ENCODE assay signal across 40 cellular contexts in genomic region chr6:30025197-30025596, GRCh38. TPM values are rescaled to one million over a fixed set of nuclear protein-coding genes. Genes with fewer than 3 reads are reported as not detected.
"Had no signal": no experiment of that assay in that cellular context is flagged by ENCODE, and none has a peak within 500 bp of the region (broad histone marks: within the 10 kb centered on the region; RNA-seq: fewer than 3 reads in every experiment).

No MANE protein-coding gene starts in this region.

- ATAC-seq: activated CD4-positive, CD25-positive, alpha-beta regulatory T cell treated with anti-CD3 and anti-CD28 coated beads, Interleukin-2, amount 50 U/mL, for 24 hours; activated CD8-positive, alpha-beta T cell treated with anti-CD3 and anti-CD28 coated beads for 36 hours; activated T-cell treated with anti-CD3 and anti-CD28 coated beads, Interleukin-2, amount 50 U/mL, for 4 hours; activated T-helper 17 cell treated with anti-CD3 and anti-CD28 coated beads, Interleukin-2, amount 50 U/mL, for 72 hours; effector memory CD8-positive, alpha-beta T cell; gastroesophageal sphincter; T-cell had no signal

- H3K4me3 ChIP-seq: esophagus squamous epithelium, gastroesophageal sphincter had no signal

- DNase-seq: activated B cell treated with CpG ODN at 0.5 μM for 24 hours; activated CD4-positive, alpha-beta T cell treated with anti-CD3 and anti-CD28 coated beads for 48 hours; activated CD4-positive, alpha-beta T cell treated with anti-CD3 and anti-CD28 coated beads, Interleukin-2, amount 50 U/mL, for 1 hour; activated CD4-positive, alpha-beta T cell treated with anti-CD3 and anti-CD28 coated beads, Interleukin-2, amount 50 U/mL, for 48 hours; activated CD8-positive, alpha-beta memory T cell treated with anti-CD3 and anti-CD28 coated beads for 24 hours; activated CD8-positive, alpha-beta T cell treated with anti-CD3 and anti-CD28 coated beads for 36 hours; activated effector memory CD4-positive, alpha-beta T cell treated with Interleukin-2 at 50 U/mL for 16 hours; activated gamma-delta T cell treated with Interleukin-2 at 50 U/mL for 16 hours; activated naive CD4-positive, alpha-beta T cell treated with anti-CD3 and anti-CD28 coated beads, Interleukin-2, amount 50 U/mL, for 16 hours; activated naive CD4-positive, alpha-beta T cell treated with Interleukin-2 at 50 U/mL for 16 hours; activated T-cell treated with anti-CD3 and anti-CD28 coated beads, Interleukin-2, amount 50 U/mL, for 4 hours; amniotic stem cell; anterior cingulate cortex; brain microvascular endothelial cell; cortex of kidney; dermis blood vessel endothelial cell; effector CD4-positive, alpha-beta T cell; effector memory CD8-positive, alpha-beta T cell; esophagus squamous epithelium; foreskin melanocyte; T-cell; T-helper 9 cell; WERI-Rb-1 had no signal

- H3K4me3 Mint-ChIP-seq: activated B cell treated with CpG ODN at 0.5 μM for 24 hours; activated CD8-positive, alpha-beta T cell treated with anti-CD3 and anti-CD28 coated beads for 36 hours; activated naive CD8-positive, alpha-beta T cell; activated T-cell treated with anti-CD3 and anti-CD28 coated beads, Interleukin-2, amount 50 U/mL, for 4 hours; activated T-helper 17 cell treated with anti-CD3 and anti-CD28 coated beads, Interleukin-2, amount 50 U/mL, for 72 hours; central memory CD8-positive, alpha-beta T cell; effector memory CD8-positive, alpha-beta T cell; T-cell; T-helper 1 cell treated with Interleukin-12 subunit alpha and Interleukin-12 subunit beta and Interleukin-4 antibody, amounts not matched to agents 30 μg/mL and 1 μg/mL, for 36 hours had no signal

- H3K27ac Mint-ChIP-seq: activated B cell treated with CpG ODN at 0.5 μM for 24 hours; activated CD8-positive, alpha-beta T cell treated with anti-CD3 and anti-CD28 coated beads for 36 hours; activated naive CD8-positive, alpha-beta T cell; activated T-helper 17 cell treated with anti-CD3 and anti-CD28 coated beads, Interleukin-2, amount 50 U/mL, for 72 hours; effector memory CD8-positive, alpha-beta T cell; T-cell; T-helper 1 cell treated with Interleukin-12 subunit alpha and Interleukin-12 subunit beta and Interleukin-4 antibody, amounts not matched to agents 30 μg/mL and 1 μg/mL, for 36 hours had no signal

- H3K36me3 ChIP-seq: brain microvascular endothelial cell, WERI-Rb-1 had no signal

- H3K27ac ChIP-seq: brain microvascular endothelial cell, epithelial cell of prostate, esophagus squamous epithelium, gastroesophageal sphincter, WERI-Rb-1 had no signal

- H3K4me1 Mint-ChIP-seq: activated T-helper 17 cell treated with anti-CD3 and anti-CD28 coated beads, Interleukin-2, amount 50 U/mL, for 72 hours; central memory CD8-positive, alpha-beta T cell had no signal

- H3K9me3 ChIP-seq: esophagus squamous epithelium, gastroesophageal sphincter had no signal

- FAIRE-seq: astrocyte, bronchial epithelial cell, colon, endometrium, endothelial cell of umbilical vein had no signal

- H3K4me1 ChIP-seq: esophagus squamous epithelium, gastroesophageal sphincter had no signal

- H3K9me3 Mint-ChIP-seq: activated B cell treated with CpG ODN at 0.5 μM for 24 hours; activated CD8-positive, alpha-beta T cell treated with anti-CD3 and anti-CD28 coated beads for 36 hours; activated T-cell treated with anti-CD3 and anti-CD28 coated beads, Interleukin-2, amount 50 U/mL, for 4 hours; activated T-helper 17 cell treated with anti-CD3 and anti-CD28 coated beads, Interleukin-2, amount 50 U/mL, for 72 hours; central memory CD8-positive, alpha-beta T cell; effector memory CD8-positive, alpha-beta T cell; T-cell; T-helper 1 cell treated with Interleukin-12 subunit alpha and Interleukin-12 subunit beta and Interleukin-4 antibody, amounts not matched to agents 30 μg/mL and 1 μg/mL, for 36 hours had no signal

- H3K27me3 Mint-ChIP-seq: activated B cell treated with CpG ODN at 0.5 μM for 24 hours; activated CD8-positive, alpha-beta T cell treated with anti-CD3 and anti-CD28 coated beads for 36 hours; activated naive CD8-positive, alpha-beta T cell; activated T-helper 17 cell treated with anti-CD3 and anti-CD28 coated beads, Interleukin-2, amount 50 U/mL, for 72 hours; central memory CD8-positive, alpha-beta T cell; effector memory CD8-positive, alpha-beta T cell; T-cell had no signal

- H3K27me3 ChIP-seq: brain microvascular endothelial cell, esophagus squamous epithelium, gastroesophageal sphincter had no signal

RNA-seq across cellular contexts. Expression of gene RNF39, which starts 50.4 kb away (rescaled TPM):
- total RNA-seq: activated B cell treated with CpG ODN at 0.5 μM for 24 hours; activated CD8-positive, alpha-beta T cell treated with anti-CD3 and anti-CD28 coated beads for 36 hours; activated T-cell treated with anti-CD3 and anti-CD28 coated beads, Interleukin-2, amount 50 U/mL, for 4 hours; activated T-helper 17 cell treated with anti-CD3 and anti-CD28 coated beads, Interleukin-2, amount 50 U/mL, for 72 hours; astrocyte; cardiac septum; dermis blood vessel endothelial cell; endothelial cell of umbilical vein; fibroblast of lung; fibroblast of villous mesenchyme; glomerular endothelial cell; T-cell; T-helper 2 cell treated with Interferon-gamma antibody and Interleukin-4, amounts not matched to agents 100 ng/mL and 5 ng/mL, for 36 hours had no signal
- polyA plus RNA-seq: endothelial cell of umbilical vein, fibroblast of lung had no signal
